ENCODE assay signal across 9 cellular contexts in the genomic region with DNA sequence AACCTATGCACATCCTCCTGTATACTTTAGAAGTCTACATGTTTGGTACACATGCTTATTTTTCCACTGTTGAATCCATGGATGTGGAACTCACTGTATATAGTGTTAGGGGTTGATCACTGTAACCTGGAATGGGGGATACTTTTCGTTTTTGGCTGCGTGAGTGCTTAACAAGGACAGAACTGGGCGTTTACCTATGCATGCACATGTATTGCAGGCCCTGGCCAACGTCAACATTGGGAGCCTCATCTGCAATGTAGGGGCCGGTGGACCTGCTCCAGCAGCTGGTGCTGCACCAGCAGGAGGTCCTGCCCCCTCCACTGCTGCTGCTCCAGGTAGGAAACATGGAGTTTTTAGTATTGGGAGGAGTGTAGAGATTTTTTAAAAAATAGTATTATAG. TPM values are rescaled to one million over a fixed set of nuclear protein-coding genes. Genes with fewer than 3 reads are reported as not detected.
DNase-seq lines count a peak whose midpoint lies in the region; ATAC-seq and TF ChIP-seq lines count a peak whose summit lies in the region.
"Had no signal": no experiment of that assay in that cellular context is flagged by ENCODE, and none has a peak within 500 bp of the region (broad histone marks: within the 10 kb centered on the region; RNA-seq: fewer than 3 reads in every experiment).

No MANE protein-coding gene starts in this region.

- H4K91ac ChIP-seq in mesenchymal stem cell (ENCODE audit: low read length): no peak overlapping the region

- H3K79me1 ChIP-seq in mesenchymal stem cell (replicated peaks; ENCODE audit: low read length, poor library complexity, severe bottlenecking): peaks cover 5% of the 10 kb centered on the region

- H2AFZ ChIP-seq in mesenchymal stem cell (ENCODE audit: low read depth, low read length): no peak overlapping the region

- no peak for TF ChIP-seq CTCF in AG10803 (conservative IDR thresholded peaks at IDR 0.05; ENCODE audit: low read length)
- no peak for TF ChIP-seq CTCF in HEK293 (tag by site-specific recombination; IDR thresholded peaks at IDR 0.05)

- peak overlapping the region; percentile 9 to 10 for H3K23ac ChIP-seq in mesenchymal stem cell (ENCODE audit: low read length in 2 of 2)

- CTCF ChIA-PET in HEK293 (lab: Yijun Ruan, JAX): interaction anchor here (0.9 to 2.9 kb wide), 3 partner anchors 8 to 12 kb away, joined by 3 to 29 read pairs (median 15); no protein-coding TSS in a partner anchor

- H3K4me3 ChIP-seq in AG10803 (ENCODE audit: low read length) (peak overlapping the region; percentile 91), HEK293 (ENCODE audit: low read depth, low read length) (no peak overlapping the region; the same call in 1 of the 2 replicates), adipocyte (ENCODE audit: low read length) (peak overlapping the region; percentile 100), mesenchymal stem cell (ENCODE audit: insufficient read depth in 1 of 2, low read depth in 1 of 2, low read length in 2 of 2) (peak overlapping the region in 1 of 2 experiments; percentile 90)

- peaks cover 27 to 47% of the 10 kb centered on the region in 2 experiments for H3K36me3 ChIP-seq in HEK293 (ENCODE audit: control insufficient read depth in 2 of 2, insufficient read depth in 1 of 2, low read length in 2 of 2)
- H3K36me3 ChIP-seq in adipocyte (ENCODE audit: control insufficient read depth, insufficient read depth, low read length, severe bottlenecking): peaks cover 37% of the 10 kb centered on the region
- H3K36me3 ChIP-seq in mesenchymal stem cell (ENCODE audit: control insufficient read depth in 1 of 2, insufficient read depth in 2 of 2, low read depth in 1 of 2, low read length in 2 of 2): peaks cover 11 to 44% of the 10 kb centered on the region in 2 experiments

- no peak overlapping the region for H2AK5ac ChIP-seq in mesenchymal stem cell (ENCODE audit: low read length, severe bottlenecking)

- no peak overlapping the region for H2BK5ac ChIP-seq in mesenchymal stem cell (ENCODE audit: low read depth, low read length, poor library complexity, severe bottlenecking)

- H3K27me3 ChIP-seq in adipocyte (replicated peaks; ENCODE audit: control insufficient read depth, insufficient read depth, low read length): no peaks in the 10 kb centered on the region
- no peaks in the 10 kb centered on the region for H3K27me3 ChIP-seq in mesenchymal stem cell (ENCODE audit: control insufficient read depth in 1 of 2, insufficient read depth in 1 of 2, low read length in 2 of 2)

- H3K9me3 ChIP-seq in HEK293 (ENCODE audit: control insufficient read depth, insufficient read depth, low read depth, low read length) (no peaks in the 10 kb centered on the region), adipocyte (ENCODE audit: control insufficient read depth, low read length) (no peaks in the 10 kb centered on the region), mesenchymal stem cell (ENCODE audit: control insufficient read depth, low read length) (no peaks in the 10 kb centered on the region)

- no peak overlapping the region for H3K27ac ChIP-seq in HEK293 (ENCODE audit: extremely low read depth, low read depth, low read length)
- no peak overlapping the region for H3K27ac ChIP-seq in mesenchymal stem cell (ENCODE audit: low read length, poor library complexity, severe bottlenecking)

- H3K4ac ChIP-seq in mesenchymal stem cell (ENCODE audit: low read depth in 1 of 2, low read length in 2 of 2): no peak overlapping the region

- H3K9ac ChIP-seq in adipocyte (ENCODE audit: low read length) (peak overlapping the region; percentile 98), mesenchymal stem cell (ENCODE audit: low read length) (peak overlapping the region; percentile 60)

- DNase-seq in AG10803 (ENCODE audit: low read depth) (no peak), adipocyte (ENCODE audit: low read depth) (no peak), mesenchymal stem cell (no peak), left lobe of liver (ENCODE audit: low spot score) (no peak), KG1 (lab: John Stamatoyannopoulos, UW) (no peak)
- DNase-seq: NCI-H2171 had no signal

- no peak overlapping the region for H4K8ac ChIP-seq in mesenchymal stem cell (ENCODE audit: low read length)

- no peak overlapping the region for H3K14ac ChIP-seq in mesenchymal stem cell (ENCODE audit: low read length in 2 of 2)

- POLR2A ChIA-PET in HEK293 (lab: Yijun Ruan, JAX): interaction anchor here (0.6 to 4.4 kb wide), 3 partner anchors 7 to 1947 kb away, joined by 3 to 107 read pairs (median 26); no protein-coding TSS in a partner anchor

- 58% methylated on average over 5 of the region's 5 CpGs for WGBS in mesenchymal stem cell

- H2BK120ac ChIP-seq in mesenchymal stem cell (ENCODE audit: low read depth, low read length): no peak overlapping the region

- H2BK15ac ChIP-seq in mesenchymal stem cell (ENCODE audit: low read depth, poor library complexity, severe bottlenecking): no peak overlapping the region

- ATAC-seq in HG02763 (IDR thresholded peaks at IDR 0.05; ENCODE audit: unreplicated experiment) (no peak), left lobe of liver (no peak), GM21723 (IDR thresholded peaks at IDR 0.05; ENCODE audit: unreplicated experiment) (no peak)

- peak overlapping the region; percentile 53 for H3K4me2 ChIP-seq in mesenchymal stem cell (ENCODE audit: low read length, poor library complexity, severe bottlenecking)

- H2BK12ac ChIP-seq in mesenchymal stem cell (ENCODE audit: low read length in 2 of 2): no peak overlapping the region

- H3K4me1 ChIP-seq in HEK293 (ENCODE audit: control insufficient read depth, insufficient read depth, low read length): peaks cover 10% of the 10 kb centered on the region
- H3K4me1 ChIP-seq in adipocyte (ENCODE audit: control insufficient read depth, insufficient read depth, low read length): peaks cover 39% of the 10 kb centered on the region
- peaks cover 9% of the 10 kb centered on the region for H3K4me1 ChIP-seq in mesenchymal stem cell (ENCODE audit: control insufficient read depth, insufficient read depth, low read depth, low read length)

- H3K18ac ChIP-seq in mesenchymal stem cell (ENCODE audit: low read depth in 1 of 2, low read length in 2 of 2): no peak overlapping the region

TF ChIP-seq in HEK293, 187 proteins besides CTCF, POLR2A, EP300 and RAD21:
- peak; percentile 58; the same call in 1 of the 2 replicates for TF ChIP-seq GLIS1 (tag by site-specific recombination; IDR thresholded peaks at IDR 0.05)
- TF ChIP-seq, protein P1, sequence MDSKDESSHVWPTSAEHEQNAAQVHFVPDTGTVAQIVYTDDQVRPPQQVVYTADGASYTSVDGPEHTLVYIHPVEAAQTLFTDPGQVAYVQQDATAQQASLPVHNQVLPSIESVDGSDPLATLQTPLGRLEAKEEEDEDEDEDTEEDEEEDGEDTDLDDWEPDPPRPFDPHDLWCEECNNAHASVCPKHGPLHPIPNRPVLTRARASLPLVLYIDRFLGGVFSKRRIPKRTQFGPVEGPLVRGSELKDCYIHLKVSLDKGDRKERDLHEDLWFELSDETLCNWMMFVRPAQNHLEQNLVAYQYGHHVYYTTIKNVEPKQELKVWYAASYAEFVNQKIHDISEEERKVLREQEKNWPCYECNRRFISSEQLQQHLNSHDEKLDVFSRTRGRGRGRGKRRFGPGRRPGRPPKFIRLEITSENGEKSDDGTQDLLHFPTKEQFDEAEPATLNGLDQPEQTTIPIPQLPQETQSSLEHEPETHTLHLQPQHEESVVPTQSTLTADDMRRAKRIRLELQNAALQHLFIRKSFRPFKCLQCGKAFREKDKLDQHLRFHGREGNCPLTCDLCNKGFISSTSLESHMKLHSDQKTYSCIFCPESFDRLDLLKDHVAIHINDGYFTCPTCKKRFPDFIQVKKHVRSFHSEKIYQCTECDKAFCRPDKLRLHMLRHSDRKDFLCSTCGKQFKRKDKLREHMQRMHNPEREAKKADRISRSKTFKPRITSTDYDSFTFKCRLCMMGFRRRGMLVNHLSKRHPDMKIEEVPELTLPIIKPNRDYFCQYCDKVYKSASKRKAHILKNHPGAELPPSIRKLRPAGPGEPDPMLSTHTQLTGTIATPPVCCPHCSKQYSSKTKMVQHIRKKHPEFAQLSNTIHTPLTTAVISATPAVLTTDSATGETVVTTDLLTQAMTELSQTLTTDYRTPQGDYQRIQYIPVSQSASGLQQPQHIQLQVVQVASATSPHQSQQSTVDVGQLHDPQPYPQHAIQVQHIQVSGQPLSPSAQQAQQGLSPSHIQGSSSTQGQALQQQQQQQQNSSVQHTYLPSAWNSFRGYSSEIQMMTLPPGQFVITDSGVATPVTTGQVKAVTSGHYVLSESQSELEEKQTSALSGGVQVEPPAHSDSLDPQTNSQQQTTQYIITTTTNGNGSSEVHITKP (tag by site-specific recombination; IDR thresholded peaks at IDR 0.05): 0 out of 2 replicates have a peak, but pooled peaks have one; percentile 36
- TF ChIP-seq ZNF707 (tag by site-specific recombination; IDR thresholded peaks at IDR 0.05): no peak
- TF ChIP-seq ZNF600 (tag by site-specific recombination; IDR thresholded peaks at IDR 0.05): peak; percentile 37; the same call in 1 of the 2 replicates
- TF ChIP-seq ZEB2 (tag by site-specific recombination; IDR thresholded peaks at IDR 0.05): peak; percentile 19; the same call in 1 of the 2 replicates
- TF ChIP-seq, protein P2, sequence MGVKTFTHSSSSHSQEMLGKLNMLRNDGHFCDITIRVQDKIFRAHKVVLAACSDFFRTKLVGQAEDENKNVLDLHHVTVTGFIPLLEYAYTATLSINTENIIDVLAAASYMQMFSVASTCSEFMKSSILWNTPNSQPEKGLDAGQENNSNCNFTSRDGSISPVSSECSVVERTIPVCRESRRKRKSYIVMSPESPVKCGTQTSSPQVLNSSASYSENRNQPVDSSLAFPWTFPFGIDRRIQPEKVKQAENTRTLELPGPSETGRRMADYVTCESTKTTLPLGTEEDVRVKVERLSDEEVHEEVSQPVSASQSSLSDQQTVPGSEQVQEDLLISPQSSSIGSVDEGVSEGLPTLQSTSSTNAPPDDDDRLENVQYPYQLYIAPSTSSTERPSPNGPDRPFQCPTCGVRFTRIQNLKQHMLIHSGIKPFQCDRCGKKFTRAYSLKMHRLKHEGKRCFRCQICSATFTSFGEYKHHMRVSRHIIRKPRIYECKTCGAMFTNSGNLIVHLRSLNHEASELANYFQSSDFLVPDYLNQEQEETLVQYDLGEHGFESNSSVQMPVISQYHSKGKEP (tag by site-specific recombination; IDR thresholded peaks at IDR 0.05): 0 out of 2 replicates have a peak, but pooled peaks have one; percentile 35
- TF ChIP-seq ZNF184 (tag by site-specific recombination; IDR thresholded peaks at IDR 0.05): no peak

RNA-seq across cellular contexts. Expression of a gene that starts 2.3 kb away (rescaled TPM):
- polyA plus RNA-seq in mesenchymal stem cell (2013, experiment 1 of 2): 3,158 TPM
- 2,769 TPM for polyA plus RNA-seq in mesenchymal stem cell (2013, experiment 2 of 2)
- 577 TPM for total RNA-seq in left lobe of liver

RNA-seq across cellular contexts. Expression of a gene that starts 40.8 kb away (rescaled TPM):
- polyA plus RNA-seq in mesenchymal stem cell (2013, experiment 1 of 2): 6.7 TPM
- 6.7 TPM for polyA plus RNA-seq in mesenchymal stem cell (2013, experiment 2 of 2)
- total RNA-seq in left lobe of liver: 0.86 TPM
